26 cellular contexts compared by ENCODE assay signal in the genomic region with DNA sequence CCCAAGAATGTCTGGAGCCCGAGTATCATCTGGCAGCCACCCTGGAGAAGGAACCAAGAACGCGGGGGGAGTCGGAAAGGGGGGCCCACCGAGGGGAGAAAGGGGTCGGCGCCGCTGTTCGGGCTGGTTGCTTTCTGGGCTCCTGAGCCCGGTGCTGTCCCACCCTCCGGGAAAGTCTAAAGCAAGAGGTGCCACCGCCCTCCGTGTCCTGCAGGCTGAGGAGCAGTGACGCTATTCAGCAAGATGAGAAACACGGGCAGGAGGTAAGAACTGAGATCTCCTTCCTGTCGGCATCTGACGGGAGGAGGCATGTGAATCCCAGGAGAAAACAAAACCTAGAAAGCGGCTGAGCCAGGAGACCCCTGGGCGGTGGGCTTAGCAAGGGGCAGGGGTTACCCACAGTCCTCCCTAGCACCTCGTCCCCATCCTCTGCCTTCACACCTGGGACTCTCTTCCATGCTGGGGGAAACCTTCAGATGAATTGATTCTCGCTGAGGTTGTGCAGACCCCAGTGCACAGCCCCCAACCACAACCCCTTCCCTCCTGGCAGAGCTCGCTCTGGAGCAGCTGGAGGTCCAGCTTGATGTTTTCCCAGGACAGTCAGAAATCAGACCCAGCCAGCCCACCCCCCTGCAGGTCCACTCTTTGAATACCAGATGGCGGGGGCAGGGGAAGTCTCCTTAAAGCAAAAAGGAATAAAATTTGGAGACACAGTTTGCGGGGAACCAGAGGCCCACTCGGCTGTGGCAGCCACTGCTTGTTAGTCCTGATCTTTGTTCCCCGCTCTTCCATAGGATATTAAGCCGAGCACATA.
"Had no signal": no experiment of that assay in that cellular context is flagged by ENCODE, and none has a peak within 500 bp of the region (broad histone marks: within the 10 kb centered on the region; RNA-seq: fewer than 3 reads in every experiment).

No MANE protein-coding gene starts in this region.

- H3K9ac ChIP-seq: parathyroid adenoma had no signal

- H3K27me3 ChIP-seq: adrenal gland, body of pancreas, colonic mucosa, right atrium auricular region, spleen, testis, transverse colon, uterus had no signal

- H3K27ac ChIP-seq: adrenal gland, body of pancreas, colonic mucosa, left ventricle myocardium inferior, parathyroid adenoma, right atrium auricular region, spleen, testis, transverse colon, uterus had no signal

- H3K4me3 ChIP-seq: adrenal gland, body of pancreas, colonic mucosa, left ventricle myocardium inferior, right atrium auricular region, spleen, testis, transverse colon, uterus had no signal

- H3K79me2 ChIP-seq: parathyroid adenoma had no signal

- DNase-seq: activated CD4-positive, alpha-beta T cell treated with anti-CD3 and anti-CD28 coated beads for 48 hours; activated CD4-positive, alpha-beta T cell treated with anti-CD3 and anti-CD28 coated beads, Interleukin-2, amount 50 U/mL, for 48 hours; activated CD8-positive, alpha-beta memory T cell treated with anti-CD3 and anti-CD28 coated beads for 24 hours; activated effector memory CD4-positive, alpha-beta T cell treated with Interleukin-2 at 50 U/mL for 16 hours; activated naive CD4-positive, alpha-beta T cell treated with anti-CD3 and anti-CD28 coated beads for 36 hours; activated naive CD8-positive, alpha-beta T cell treated with anti-CD3 and anti-CD28 coated beads for 36 hours; aorta; body of pancreas; cerebellar nuclear complex; colonic mucosa; effector CD8-positive, alpha-beta T cell; left ventricle myocardium inferior; midbrain; naive thymus-derived CD4-positive, alpha-beta T cell; occipital lobe; spleen; stimulated activated naive CD4-positive, alpha-beta T cell treated with Interleukin-2 at 50 U/mL for 16 hours; T-helper 1 cell; testis; transverse colon; uterus had no signal

- FAIRE-seq: frontal cortex, islet of Langerhans had no signal

- H3K4me1 ChIP-seq: adrenal gland, colonic mucosa, parathyroid adenoma, right atrium auricular region, uterus had no signal

- H3K36me3 ChIP-seq: adrenal gland, colonic mucosa, left ventricle myocardium inferior, right atrium auricular region, spleen, transverse colon, uterus had no signal

- ATAC-seq: body of pancreas; naive thymus-derived CD4-positive, alpha-beta T cell had no signal

- H3K9me3 ChIP-seq: adrenal gland, body of pancreas, colonic mucosa, right atrium auricular region, testis, transverse colon, uterus had no signal

- H2AFZ ChIP-seq: parathyroid adenoma had no signal
